Comparison of ENCODE assay signal across 11 cellular contexts in genomic region chr17:74823176-74823495, GRCh38. TPM values are rescaled to one million over a fixed set of nuclear protein-coding genes. Genes with fewer than 3 reads are reported as not detected.
DNase-seq lines count a peak whose midpoint lies in the region; TF ChIP-seq lines count a peak whose summit lies in the region.
"Had no signal": no experiment of that assay in that cellular context is flagged by ENCODE, and none has a peak within 500 bp of the region (broad histone marks: within the 10 kb centered on the region; RNA-seq: fewer than 3 reads in every experiment).

No MANE protein-coding gene starts in this region.

- DNase-seq in NCI-H446 treated with DMSO at 0.1 percent for 48 hours (lab: John Stamatoyannopoulos, UW): peak; percentile 86
- no peak for DNase-seq in left ventricle myocardium inferior
- no peak for DNase-seq in substantia nigra (lab: John Stamatoyannopoulos, UW)
- no peak for DNase-seq in activated CD4-positive, alpha-beta memory T cell treated with anti-CD3 and anti-CD28 coated beads, Interleukin-2, amount 10 ng/mL, durations not matched to agents 7 days and 5 days
- no peak for DNase-seq in occipital lobe (lab: John Stamatoyannopoulos, UW)
- no peak for DNase-seq in activated T-helper 2 cell treated with anti-CD3 and anti-CD28 coated beads, Interferon-gamma antibody, Interleukin-2, Interleukin-4, amounts not matched to agents 10 μg/mL and 5 μg/mL and 100 μg/mL, durations not matched to agents 14 hours and 24 hours and 36 hours (ENCODE audit: low spot score)
- DNase-seq: HFFc6, NCI-H1048, SIG-M5 had no signal

- CTCF ChIA-PET in activated CD4-positive, alpha-beta memory T cell treated with anti-CD3 and anti-CD28 coated beads, Interleukin-2, amount 10 ng/mL, durations not matched to agents 7 days and 5 days (lab: Charles Lee): no interaction called here

- no peaks in the 10 kb centered on the region for H3K27me3 ChIP-seq in left ventricle myocardium inferior (ENCODE audit: low read depth)

- no peaks in the 10 kb centered on the region for H3K4me1 Mint-ChIP-seq in activated CD4-positive, alpha-beta memory T cell treated with anti-CD3 and anti-CD28 coated beads, Interleukin-2, amount 10 ng/mL, durations not matched to agents 7 days and 5 days
- no peaks in the 10 kb centered on the region for H3K4me1 Mint-ChIP-seq in activated T-helper 2 cell treated with anti-CD3 and anti-CD28 coated beads, Interferon-gamma antibody, Interleukin-2, Interleukin-4, amounts not matched to agents 10 μg/mL and 5 μg/mL and 100 μg/mL, durations not matched to agents 14 hours and 24 hours and 36 hours (ENCODE audit: low read depth)

- intact Hi-C loops in left ventricle myocardium inferior (cut with micrococcal nuclease): no loop called here
- intact Hi-C loops in activated T-helper 2 cell treated with anti-CD3 and anti-CD28 coated beads, Interferon-gamma antibody, Interleukin-2, Interleukin-4, amounts not matched to agents 10 μg/mL and 5 μg/mL and 100 μg/mL, durations not matched to agents 14 hours and 24 hours and 36 hours (cut with micrococcal nuclease): no loop called here

- no peak overlapping the region for H3K27ac Mint-ChIP-seq in activated CD4-positive, alpha-beta memory T cell treated with anti-CD3 and anti-CD28 coated beads, Interleukin-2, amount 10 ng/mL, durations not matched to agents 7 days and 5 days
- no peak overlapping the region for H3K27ac Mint-ChIP-seq in activated T-helper 2 cell treated with anti-CD3 and anti-CD28 coated beads, Interferon-gamma antibody, Interleukin-2, Interleukin-4, amounts not matched to agents 10 μg/mL and 5 μg/mL and 100 μg/mL, durations not matched to agents 14 hours and 24 hours and 36 hours
- H3K27ac Mint-ChIP-seq: HFFc6 had no signal

- POLR2A ChIA-PET in activated CD4-positive, alpha-beta memory T cell treated with anti-CD3 and anti-CD28 coated beads, Interleukin-2, amount 10 ng/mL, durations not matched to agents 7 days and 5 days (lab: Charles Lee): no interaction called here

- H3K27ac ChIP-seq in angular gyrus (ENCODE audit: low read depth, low read length): peak overlapping the region; percentile 67
- peak overlapping the region; percentile 73 for H3K27ac ChIP-seq in left ventricle myocardium inferior (replicated peaks)
- peak overlapping the region; percentile 60 for H3K27ac ChIP-seq in substantia nigra (ENCODE audit: low read depth, low read length, poor library complexity, severe bottlenecking)
- H3K27ac ChIP-seq: HL-60 had no signal

- peaks cover 21% of the 10 kb centered on the region for H3K36me3 ChIP-seq in left ventricle myocardium inferior

- H3K9me3 Mint-ChIP-seq in activated CD4-positive, alpha-beta memory T cell treated with anti-CD3 and anti-CD28 coated beads, Interleukin-2, amount 10 ng/mL, durations not matched to agents 7 days and 5 days: no peaks in the 10 kb centered on the region
- H3K9me3 Mint-ChIP-seq in activated T-helper 2 cell treated with anti-CD3 and anti-CD28 coated beads, Interferon-gamma antibody, Interleukin-2, Interleukin-4, amounts not matched to agents 10 μg/mL and 5 μg/mL and 100 μg/mL, durations not matched to agents 14 hours and 24 hours and 36 hours: no peaks in the 10 kb centered on the region
- H3K9me3 Mint-ChIP-seq: HFFc6 had no signal

- H3K4me3 ChIP-seq in left ventricle myocardium inferior: no peak overlapping the region

- no peaks in the 10 kb centered on the region for H3K9me3 ChIP-seq in left ventricle myocardium inferior (replicated peaks)

- H3K36me3 Mint-ChIP-seq in activated CD4-positive, alpha-beta memory T cell treated with anti-CD3 and anti-CD28 coated beads, Interleukin-2, amount 10 ng/mL, durations not matched to agents 7 days and 5 days (ENCODE audit: low read depth): peaks cover 11% of the 10 kb centered on the region
- no peaks in the 10 kb centered on the region for H3K36me3 Mint-ChIP-seq in activated T-helper 2 cell treated with anti-CD3 and anti-CD28 coated beads, Interferon-gamma antibody, Interleukin-2, Interleukin-4, amounts not matched to agents 10 μg/mL and 5 μg/mL and 100 μg/mL, durations not matched to agents 14 hours and 24 hours and 36 hours (ENCODE audit: low read depth)

- peaks cover 13% of the 10 kb centered on the region for H3K4me1 ChIP-seq in left ventricle myocardium inferior

- H3K27me3 Mint-ChIP-seq in activated CD4-positive, alpha-beta memory T cell treated with anti-CD3 and anti-CD28 coated beads, Interleukin-2, amount 10 ng/mL, durations not matched to agents 7 days and 5 days: no peaks in the 10 kb centered on the region
- no peaks in the 10 kb centered on the region for H3K27me3 Mint-ChIP-seq in activated T-helper 2 cell treated with anti-CD3 and anti-CD28 coated beads, Interferon-gamma antibody, Interleukin-2, Interleukin-4, amounts not matched to agents 10 μg/mL and 5 μg/mL and 100 μg/mL, durations not matched to agents 14 hours and 24 hours and 36 hours (ENCODE audit: low read depth)

- no peak overlapping the region for H3K4me3 Mint-ChIP-seq in activated CD4-positive, alpha-beta memory T cell treated with anti-CD3 and anti-CD28 coated beads, Interleukin-2, amount 10 ng/mL, durations not matched to agents 7 days and 5 days
- H3K4me3 Mint-ChIP-seq in activated T-helper 2 cell treated with anti-CD3 and anti-CD28 coated beads, Interferon-gamma antibody, Interleukin-2, Interleukin-4, amounts not matched to agents 10 μg/mL and 5 μg/mL and 100 μg/mL, durations not matched to agents 14 hours and 24 hours and 36 hours (ENCODE audit: low read depth): no peak overlapping the region
- H3K4me3 Mint-ChIP-seq: HFFc6 had no signal

- TF ChIP-seq CTCF in left ventricle myocardium inferior (IDR thresholded peaks at IDR 0.05; ENCODE audit: borderline replicate concordance): no peak

RNA-seq across cellular contexts. Expression of gene GRIN2C, which starts 36.5 kb away (rescaled TPM):
- 0.52 TPM for total RNA-seq in left ventricle myocardium inferior
- total RNA-seq in activated CD4-positive, alpha-beta memory T cell treated with anti-CD3 and anti-CD28 coated beads, Interleukin-2, amount 10 ng/mL, durations not matched to agents 7 days and 5 days: under 1 TPM in 1 of 2 experiments, not detected in 1; 0.45 TPM
- total RNA-seq in occipital lobe: 0.47 TPM
- 0.14 and 0.16 TPM in 2 replicates for total RNA-seq in activated T-helper 2 cell treated with anti-CD3 and anti-CD28 coated beads, Interferon-gamma antibody, Interleukin-2, Interleukin-4, amounts not matched to agents 10 μg/mL and 5 μg/mL and 100 μg/mL, durations not matched to agents 14 hours and 24 hours and 36 hours

RNA-seq across cellular contexts. Expression of gene NAT9, which starts 47.0 kb away (rescaled TPM):
- total RNA-seq in left ventricle myocardium inferior (18.6 TPM), occipital lobe (17.3 TPM)
- 10 to 100 TPM; 32.1 to 32.3 TPM for total RNA-seq in activated CD4-positive, alpha-beta memory T cell treated with anti-CD3 and anti-CD28 coated beads, Interleukin-2, amount 10 ng/mL, durations not matched to agents 7 days and 5 days
- 55.3 TPM in 2 replicates for total RNA-seq in activated T-helper 2 cell treated with anti-CD3 and anti-CD28 coated beads, Interferon-gamma antibody, Interleukin-2, Interleukin-4, amounts not matched to agents 10 μg/mL and 5 μg/mL and 100 μg/mL, durations not matched to agents 14 hours and 24 hours and 36 hours

RNA-seq across cellular contexts. Expression of gene FDXR, which starts 49.7 kb away (rescaled TPM):
- total RNA-seq in left ventricle myocardium inferior (5.7 TPM), occipital lobe (3.1 TPM)
- 10 to 100 TPM; 22.9 to 24.0 TPM for total RNA-seq in activated CD4-positive, alpha-beta memory T cell treated with anti-CD3 and anti-CD28 coated beads, Interleukin-2, amount 10 ng/mL, durations not matched to agents 7 days and 5 days
- 17.8 and 19.7 TPM in 2 replicates for total RNA-seq in activated T-helper 2 cell treated with anti-CD3 and anti-CD28 coated beads, Interferon-gamma antibody, Interleukin-2, Interleukin-4, amounts not matched to agents 10 μg/mL and 5 μg/mL and 100 μg/mL, durations not matched to agents 14 hours and 24 hours and 36 hours
